9 cellular contexts compared by ENCODE assay signal in the genomic region with DNA sequence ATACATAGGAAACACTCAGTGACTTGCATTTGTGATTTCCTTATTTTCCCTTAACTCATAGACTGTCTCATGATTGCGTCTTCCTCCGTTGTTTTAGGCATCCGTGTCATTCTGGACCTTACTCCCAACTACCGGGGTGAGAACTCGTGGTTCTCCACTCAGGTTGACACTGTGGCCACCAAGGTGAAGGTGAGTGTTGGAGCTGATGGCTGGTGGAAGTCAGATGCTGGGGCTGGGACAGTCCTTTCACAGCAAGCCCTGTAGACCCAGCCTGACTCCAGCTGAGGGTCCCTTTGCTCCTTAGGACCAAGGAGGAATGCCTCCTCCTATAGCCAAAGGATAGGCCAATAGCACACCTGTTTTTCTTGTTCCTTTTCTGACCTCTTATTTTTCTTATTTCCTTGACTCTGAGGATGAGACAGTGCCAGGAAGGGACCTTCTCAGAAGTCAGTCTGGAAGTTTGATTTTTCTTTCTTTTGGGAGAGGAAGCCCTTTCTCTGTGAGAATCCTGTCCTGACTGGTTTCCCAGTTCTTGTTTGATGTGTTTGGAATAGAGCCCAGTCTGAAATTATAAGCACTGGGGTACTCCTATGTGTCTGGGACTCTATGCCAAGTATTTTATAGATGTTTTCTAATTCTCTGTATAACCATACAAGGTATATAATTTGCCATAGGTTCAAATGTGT. TPM values are rescaled to one million over a fixed set of nuclear protein-coding genes. Genes with fewer than 3 reads are reported as not detected.
DNase-seq lines count a peak whose midpoint lies in the region; ATAC-seq, FAIRE-seq and TF ChIP-seq lines count a peak whose summit lies in the region.
"Had no signal": no experiment of that assay in that cellular context is flagged by ENCODE, and none has a peak within 500 bp of the region (broad histone marks: within the 10 kb centered on the region; RNA-seq: fewer than 3 reads in every experiment).

No MANE protein-coding gene starts in this region.

- H4K20me1 ChIP-seq in SK-N-SH (ENCODE audit: insufficient read depth) (peaks cover 53% of the 10 kb centered on the region), keratinocyte (ENCODE audit: control insufficient read depth, extremely low read depth, insufficient read depth, low read length) (peaks cover 32% of the 10 kb centered on the region)

- H3K27ac Mint-ChIP-seq in activated naive CD8-positive, alpha-beta T cell treated with anti-CD3 and anti-CD28 coated beads for 36 hours, result peak overlapping the region; percentile 100

- no peak for TF ChIP-seq RAD21 in SK-N-SH (IDR thresholded peaks at IDR 0.05; ENCODE audit: low read length)

- H3K4me2 ChIP-seq in SK-N-SH (peak overlapping the region; percentile 94), keratinocyte (ENCODE audit: control insufficient read depth, extremely low read depth, insufficient read depth, low read depth, low read length) (peak overlapping the region; percentile 98)

- dilution Hi-C loops in keratinocyte (cut with MboI; ENCODE audit: extremely low pct_ligation_motif_present, low sequenced_read_pairs), result no loop called here

- peaks cover 51% of the 10 kb centered on the region for H3F3A ChIP-seq in SK-N-SH (replicated peaks; ENCODE audit: insufficient read depth)

- H3K4me1 Mint-ChIP-seq in activated naive CD8-positive, alpha-beta T cell treated with anti-CD3 and anti-CD28 coated beads for 36 hours, result peaks cover 48% of the 10 kb centered on the region

- FAIRE-seq in keratinocyte (lab: Jason Lieb, UNC), result no peak
- FAIRE-seq: A204.1 had no signal

- peaks cover 32 to 44% of the 10 kb centered on the region in 2 experiments for H3K4me1 ChIP-seq in SK-N-SH (ENCODE audit: control insufficient read depth in 1 of 2, insufficient read depth in 2 of 2, low read depth in 1 of 2, low read length in 1 of 2)
- H3K4me1 ChIP-seq in keratinocyte (ENCODE audit: control insufficient read depth, extremely low read depth, insufficient read depth, low read length), result peaks cover 41% of the 10 kb centered on the region
- H3K4me1 ChIP-seq in subcutaneous abdominal adipose tissue (ENCODE audit: control insufficient read depth in 5 of 5, insufficient read depth in 5 of 5, low read length in 5 of 5), result peaks cover 13 to 57% (median 48%) of the 10 kb centered on the region in 5 donors

- peaks cover 2% of the 10 kb centered on the region for H3K9me1 ChIP-seq in keratinocyte (ENCODE audit: control insufficient read depth, extremely low read depth, insufficient read depth, low read length)

- H3K27me3 Mint-ChIP-seq in activated naive CD8-positive, alpha-beta T cell treated with anti-CD3 and anti-CD28 coated beads for 36 hours, result peaks cover 9% of the 10 kb centered on the region

- CTCF ChIA-PET in SK-N-SH (lab: Yijun Ruan, JAX), result interaction anchor here (1.2 to 9.5 kb wide), 9 partner anchors 10 to 141 kb away, joined by 3 to 76 read pairs (median 6); partner anchors contain the start of gene TMEM179B

- H3K36me3 ChIP-seq in SK-N-SH (replicated peaks in 1 of 2; ENCODE audit: control insufficient read depth in 1 of 2, insufficient read depth in 2 of 2, low read length in 1 of 2) (peaks cover 41 to 65% of the 10 kb centered on the region in 2 experiments), keratinocyte (ENCODE audit: control insufficient read depth in 2 of 2, extremely low read depth in 1 of 2, insufficient read depth in 2 of 2, low read length in 2 of 2) (peaks cover 42 to 55% of the 10 kb centered on the region in 2 experiments), subcutaneous abdominal adipose tissue (ENCODE audit: control insufficient read depth in 5 of 5, insufficient read depth in 5 of 5, low read length in 5 of 5) (peaks cover 12 to 54% (median 53%) of the 10 kb centered on the region in 5 donors)

- H3K9me2 ChIP-seq in SK-N-SH, result no peaks in the 10 kb centered on the region

- POLR2A ChIA-PET in SK-N-SH (lab: Yijun Ruan, JAX), result interaction anchor here (1.4 to 3.3 kb wide), 3 partner anchors 26 to 42 kb away, joined by 4 to 34 read pairs (median 25); no protein-coding TSS in a partner anchor

- no peak for TF ChIP-seq EP300 in SK-N-SH (IDR thresholded peaks at IDR 0.05; ENCODE audit: borderline replicate concordance in 1 of 2, low read depth in 1 of 2, low read length in 1 of 2)

- peaks cover 82% of the 10 kb centered on the region for H3K36me3 Mint-ChIP-seq in activated naive CD8-positive, alpha-beta T cell treated with anti-CD3 and anti-CD28 coated beads for 36 hours

- 71% methylated on average over 5 of the region's 5 CpGs for WGBS in SK-N-SH (ENCODE audit: low lambda C conversion rate)

- DNase-seq in SK-N-SH, result no peak
- no peak for DNase-seq in activated naive CD8-positive, alpha-beta T cell treated with anti-CD3 and anti-CD28 coated beads for 36 hours
- no peak for DNase-seq in keratinocyte (ENCODE audit: low read depth, low spot score)
- DNase-seq in head of caudate nucleus, result no peak
- DNase-seq in iPS-NIHi7 (ENCODE audit: extremely low spot score), result no peak

- ATAC-seq in SK-N-SH treated with all-trans-retinoic acid at 6 μM for 48 hours, result no peak
- ATAC-seq in HG02759 (IDR thresholded peaks at IDR 0.05; ENCODE audit: unreplicated experiment), result no peak

- H3K9ac ChIP-seq in SK-N-SH, result peak overlapping the region; percentile 99
- peak overlapping the region; percentile 98 for H3K9ac ChIP-seq in keratinocyte (ENCODE audit: control insufficient read depth, extremely low read depth, insufficient read depth, low read length)
- peak overlapping the region; percentile 60 to 88 (median 86) for H3K9ac ChIP-seq in subcutaneous abdominal adipose tissue (ENCODE audit: low read length in 5 of 5)

- H3K27ac ChIP-seq in SK-N-SH (ENCODE audit: low read depth in 2 of 2, low read length in 1 of 2) (peak overlapping the region; percentile 8 to 98; a peak in 3 of 4 replicates), keratinocyte (ENCODE audit: control insufficient read depth, insufficient read depth, low read length) (peak overlapping the region; percentile 99), subcutaneous abdominal adipose tissue (ENCODE audit: low read depth, low read length) (peak overlapping the region; percentile 98)

- no peaks in the 10 kb centered on the region for H3K27me3 ChIP-seq in SK-N-SH (ENCODE audit: insufficient read depth)
- no peaks in the 10 kb centered on the region for H3K27me3 ChIP-seq in keratinocyte (ENCODE audit: control insufficient read depth, extremely low read depth, insufficient read depth, low read length)
- H3K27me3 ChIP-seq in subcutaneous abdominal adipose tissue (ENCODE audit: control insufficient read depth in 5 of 5, insufficient read depth in 4 of 5, low read length in 5 of 5), result no peaks in the 10 kb centered on the region

- TF ChIP-seq CTCF in SK-N-SH (IDR thresholded peaks at IDR 0.05) (no peak), keratinocyte (optimal IDR thresholded peaks at IDR 0.05 in 1 of 3, IDR thresholded peaks at IDR 0.05 in 1 of 3, conservative IDR thresholded peaks at IDR 0.05 in 1 of 3; ENCODE audit: extremely low read depth in 1 of 3, insufficient read depth in 2 of 3, low read length in 3 of 3) (no peak)

- no peak overlapping the region for H2AFZ ChIP-seq in SK-N-SH (ENCODE audit: low read depth)
- H2AFZ ChIP-seq in keratinocyte (ENCODE audit: control insufficient read depth, low read length), result no peak overlapping the region

- H3K9me3 Mint-ChIP-seq in activated naive CD8-positive, alpha-beta T cell treated with anti-CD3 and anti-CD28 coated beads for 36 hours, result peaks cover 1% of the 10 kb centered on the region

- H3K4me3 ChIP-seq in SK-N-SH (ENCODE audit: low read depth in 2 of 2, low read length in 1 of 2), result peak overlapping the region; percentile 82 to 91; a peak in 3 of 4 replicates
- H3K4me3 ChIP-seq in keratinocyte (ENCODE audit: control insufficient read depth in 2 of 3, extremely low read depth in 1 of 3, insufficient read depth in 2 of 3, low read depth in 1 of 3, low read length in 3 of 3), result peak overlapping the region; percentile 77 to 100 (median 95)
- H3K4me3 ChIP-seq in subcutaneous abdominal adipose tissue (ENCODE audit: low read depth in 1 of 5, low read length in 5 of 5), result peak overlapping the region; percentile 90 to 100 (median 99)

- H3K9me3 ChIP-seq in SK-N-SH (no peaks in the 10 kb centered on the region), keratinocyte (ENCODE audit: control insufficient read depth, low read depth, low read length) (no peaks in the 10 kb centered on the region), subcutaneous abdominal adipose tissue (ENCODE audit: control insufficient read depth in 5 of 5, low read length in 5 of 5) (no peaks in the 10 kb centered on the region)

- peak overlapping the region; percentile 100 for H3K4me3 Mint-ChIP-seq in activated naive CD8-positive, alpha-beta T cell treated with anti-CD3 and anti-CD28 coated beads for 36 hours

- intact Hi-C loops in head of caudate nucleus (cut with DNase I), result no loop called here

- peaks cover 78% of the 10 kb centered on the region for H3K79me2 ChIP-seq in SK-N-SH (ENCODE audit: insufficient read depth)
- H3K79me2 ChIP-seq in keratinocyte (ENCODE audit: control insufficient read depth, insufficient read depth, low read length), result peaks cover 50% of the 10 kb centered on the region

RNA-seq across cellular contexts. Expression of gene SLC3A2, which starts 2.3 kb away (rescaled TPM):
- polyA plus RNA-seq in SK-N-SH (2012; rRNA removed) (212 and 308 TPM in 2 replicates), keratinocyte (469 to 552 TPM (median 521 TPM) in 3 replicates)
- 158 and 172 TPM in 2 replicates for polyA plus RNA-seq in SK-N-SH (2012; cell fraction: cytosol; rRNA removed)
- 372 and 424 TPM in 2 replicates for polyA plus RNA-seq in SK-N-SH (2012; cell fraction: nucleus; rRNA removed)
- 100 to 1,000 TPM; 408 to 428 TPM for total RNA-seq in activated naive CD8-positive, alpha-beta T cell treated with anti-CD3 and anti-CD28 coated beads for 36 hours
- polyA plus RNA-seq in keratinocyte (2011; ENCODE audit: low read depth), result 307 TPM
- polyA plus RNA-seq in keratinocyte (2011; cell fraction: cytosol; rRNA removed), result 204 and 205 TPM in 2 replicates
- 1,085 and 1,105 TPM in 2 replicates for polyA plus RNA-seq in keratinocyte (2011; cell fraction: nucleus; rRNA removed)
- polyA plus RNA-seq in keratinocyte (2012; ENCODE audit: low replicate concordance), result 371 and 604 TPM in 2 replicates
- 291 to 368 TPM (median 298 TPM) in 3 replicates for polyA minus RNA-seq in keratinocyte
- polyA minus RNA-seq in keratinocyte (2011; cell fraction: cytosol; rRNA and poly(A)+ RNA removed), result 493 TPM
- 560 and 576 TPM in 2 replicates for polyA minus RNA-seq in keratinocyte (2011; cell fraction: nucleus; rRNA and poly(A)+ RNA removed)

RNA-seq across cellular contexts. Expression of gene CHRM1, which starts 38.2 kb away (rescaled TPM):
- polyA plus RNA-seq in SK-N-SH (2012; rRNA removed) (not detected in 2 replicates), keratinocyte (not detected in 3 replicates)
- polyA plus RNA-seq in SK-N-SH (2012; cell fraction: cytosol; rRNA removed), result not detected in 2 replicates
- polyA plus RNA-seq in SK-N-SH (2012; cell fraction: nucleus; rRNA removed), result not detected in 2 replicates
- total RNA-seq in activated naive CD8-positive, alpha-beta T cell treated with anti-CD3 and anti-CD28 coated beads for 36 hours, result not detected
- not detected for polyA plus RNA-seq in keratinocyte (2011; ENCODE audit: low read depth)
- polyA plus RNA-seq in keratinocyte (2011; cell fraction: cytosol; rRNA removed), result not detected in 2 replicates
- not detected in 2 replicates for polyA plus RNA-seq in keratinocyte (2011; cell fraction: nucleus; rRNA removed)
- polyA plus RNA-seq in keratinocyte (2012; ENCODE audit: low replicate concordance), result not detected in 2 replicates
- 0.07 TPM in 1 of 3 replicates, not detected in the others for polyA minus RNA-seq in keratinocyte
- not detected for polyA minus RNA-seq in keratinocyte (2011; cell fraction: cytosol; rRNA and poly(A)+ RNA removed)
- not detected in 2 replicates for polyA minus RNA-seq in keratinocyte (2011; cell fraction: nucleus; rRNA and poly(A)+ RNA removed)

RNA-seq across cellular contexts. Expression of gene WDR74, which starts 43.6 kb away (rescaled TPM):
- 132 TPM in 2 replicates for polyA plus RNA-seq in SK-N-SH (2012; rRNA removed)
- polyA plus RNA-seq in SK-N-SH (2012; cell fraction: cytosol; rRNA removed), result 57.7 and 95.4 TPM in 2 replicates
- polyA plus RNA-seq in SK-N-SH (2012; cell fraction: nucleus; rRNA removed), result 195 and 221 TPM in 2 replicates
- 100 to 1,000 TPM; 139 to 141 TPM for total RNA-seq in activated naive CD8-positive, alpha-beta T cell treated with anti-CD3 and anti-CD28 coated beads for 36 hours
- polyA plus RNA-seq in keratinocyte, result 44.5 to 48.1 TPM (median 47.7 TPM) in 3 replicates
- polyA plus RNA-seq in keratinocyte (2011; ENCODE audit: low read depth), result 52.4 TPM
- polyA plus RNA-seq in keratinocyte (2011; cell fraction: cytosol; rRNA removed), result 26.8 and 38.1 TPM in 2 replicates
- 65.9 and 68.6 TPM in 2 replicates for polyA plus RNA-seq in keratinocyte (2011; cell fraction: nucleus; rRNA removed)
- polyA plus RNA-seq in keratinocyte (2012; ENCODE audit: low replicate concordance), result 46.5 and 58.6 TPM in 2 replicates
- polyA minus RNA-seq in keratinocyte, result 39.4 to 66.3 TPM (median 48.9 TPM) in 3 replicates
- 53.1 TPM for polyA minus RNA-seq in keratinocyte (2011; cell fraction: cytosol; rRNA and poly(A)+ RNA removed)
- polyA minus RNA-seq in keratinocyte (2011; cell fraction: nucleus; rRNA and poly(A)+ RNA removed), result 71.3 and 88.0 TPM in 2 replicates

RNA-seq across cellular contexts. Expression of gene TEX54, which starts 50.3 kb away (rescaled TPM):
- polyA plus RNA-seq in SK-N-SH (2012; rRNA removed), result not detected in 2 replicates
- not detected in 2 replicates for polyA plus RNA-seq in SK-N-SH (2012; cell fraction: cytosol; rRNA removed)
- not detected in 2 replicates for polyA plus RNA-seq in SK-N-SH (2012; cell fraction: nucleus; rRNA removed)
- total RNA-seq in activated naive CD8-positive, alpha-beta T cell treated with anti-CD3 and anti-CD28 coated beads for 36 hours, result not detected
- not detected in 3 replicates for polyA plus RNA-seq in keratinocyte
- polyA plus RNA-seq in keratinocyte (2011; ENCODE audit: low read depth), result not detected
- not detected in 2 replicates for polyA plus RNA-seq in keratinocyte (2011; cell fraction: cytosol; rRNA removed)
- polyA plus RNA-seq in keratinocyte (2011; cell fraction: nucleus; rRNA removed), result not detected in 2 replicates
- not detected in 2 replicates for polyA plus RNA-seq in keratinocyte (2012; ENCODE audit: low replicate concordance)
- polyA minus RNA-seq in keratinocyte, result not detected in 3 replicates
- not detected for polyA minus RNA-seq in keratinocyte (2011; cell fraction: cytosol; rRNA and poly(A)+ RNA removed)
- not detected in 2 replicates for polyA minus RNA-seq in keratinocyte (2011; cell fraction: nucleus; rRNA and poly(A)+ RNA removed)

RNA-seq across cellular contexts. Expression of gene STX5, which starts 51.1 kb away (rescaled TPM):
- polyA plus RNA-seq in SK-N-SH (2012; rRNA removed) (24.2 and 27.4 TPM in 2 replicates), keratinocyte (20.4 to 30.4 TPM (median 25.6 TPM) in 3 replicates)
- polyA plus RNA-seq in SK-N-SH (2012; cell fraction: cytosol; rRNA removed), result 15.8 and 24.5 TPM in 2 replicates
- polyA plus RNA-seq in SK-N-SH (2012; cell fraction: nucleus; rRNA removed), result 14.1 and 24.6 TPM in 2 replicates
- total RNA-seq in activated naive CD8-positive, alpha-beta T cell treated with anti-CD3 and anti-CD28 coated beads for 36 hours, result 10 to 100 TPM; 19.5 to 20.4 TPM
- 49.1 TPM for polyA plus RNA-seq in keratinocyte (2011; ENCODE audit: low read depth)
- polyA plus RNA-seq in keratinocyte (2011; cell fraction: cytosol; rRNA removed), result 26.0 and 26.2 TPM in 2 replicates
- 20.2 and 22.6 TPM in 2 replicates for polyA plus RNA-seq in keratinocyte (2011; cell fraction: nucleus; rRNA removed)
- 25.3 and 35.6 TPM in 2 replicates for polyA plus RNA-seq in keratinocyte (2012; ENCODE audit: low replicate concordance)
- polyA minus RNA-seq in keratinocyte, result 29.1 to 49.6 TPM (median 37.5 TPM) in 3 replicates
- 22.8 TPM for polyA minus RNA-seq in keratinocyte (2011; cell fraction: cytosol; rRNA and poly(A)+ RNA removed)
- polyA minus RNA-seq in keratinocyte (2011; cell fraction: nucleus; rRNA and poly(A)+ RNA removed), result 10.2 and 11.9 TPM in 2 replicates
